In genomic region chr5:169970911-169971436, GRCh38 we compare ENCODE assay signal across 11 cellular contexts. TPM values are rescaled to one million over a fixed set of nuclear protein-coding genes. Genes with fewer than 3 reads are reported as not detected.
DNase-seq lines count a peak whose midpoint lies in the region; ATAC-seq and TF ChIP-seq lines count a peak whose summit lies in the region.
"Had no signal": no experiment of that assay in that cellular context is flagged by ENCODE, and none has a peak within 500 bp of the region (broad histone marks: within the 10 kb centered on the region; RNA-seq: fewer than 3 reads in every experiment).

No MANE protein-coding gene starts in this region.

- TF ChIP-seq CTCF in AG10803 (conservative IDR thresholded peaks at IDR 0.05; ENCODE audit: low read length) = no peak
- TF ChIP-seq CTCF in epithelial cell of esophagus (IDR thresholded peaks at IDR 0.05; ENCODE audit: insufficient read depth, low read depth, low read length, missing control alignments) = no peak
- no peak for TF ChIP-seq CTCF in neural progenitor cell (IDR thresholded peaks at IDR 0.05)

- no peak overlapping the region for H3K9ac ChIP-seq in neural progenitor cell

- no peak for ATAC-seq in GM21390 (IDR thresholded peaks at IDR 0.05; ENCODE audit: unreplicated experiment)

- peak overlapping the region; percentile 7 for H3K4me3 ChIP-seq in AG10803 (ENCODE audit: low read length)
- no peak overlapping the region for H3K4me3 ChIP-seq in epithelial cell of esophagus (ENCODE audit: low read length)
- H3K4me3 ChIP-seq in neural progenitor cell = no peak overlapping the region

- no peaks in the 10 kb centered on the region for H3K36me3 ChIP-seq in neural progenitor cell

- no peak overlapping the region for H3K4me3 Mint-ChIP-seq in neural progenitor cell
- H3K4me3 Mint-ChIP-seq: activated naive CD8-positive, alpha-beta T cell had no signal

- H3K9me3 Mint-ChIP-seq in neural progenitor cell = no peaks in the 10 kb centered on the region

- H4K20me1 ChIP-seq in neural progenitor cell (ENCODE audit: low read depth) = no peaks in the 10 kb centered on the region

- no peak overlapping the region for H3K27ac Mint-ChIP-seq in neural progenitor cell

- H3K4me1 Mint-ChIP-seq in neural progenitor cell = peaks cover 28% of the 10 kb centered on the region

- no peak overlapping the region for H3K4me2 ChIP-seq in neural progenitor cell

- H3F3A ChIP-seq in neural progenitor cell (ENCODE audit: low read depth) = no peaks in the 10 kb centered on the region

- H2AFZ ChIP-seq in neural progenitor cell (replicated peaks) = no peak overlapping the region

- no peaks in the 10 kb centered on the region for H3K36me3 Mint-ChIP-seq in neural progenitor cell

- no peaks in the 10 kb centered on the region for H3K27me3 ChIP-seq in neural progenitor cell

- peak; percentile 84 for DNase-seq in AG10803 (ENCODE audit: low read depth)
- DNase-seq in NCI-H69 (lab: John Stamatoyannopoulos, UW) = peak; percentile 63
- peak; percentile 94 for DNase-seq in epithelial cell of esophagus (ENCODE audit: low read depth)
- DNase-seq in mucosa of gallbladder (ENCODE audit: low spot score) = peak; percentile 21
- no peak for DNase-seq in iPS-NIHi7 (ENCODE audit: extremely low spot score)
- no peak for DNase-seq in neural progenitor cell (ENCODE audit: low spot score)
- DNase-seq in stimulated activated CD4-positive, alpha-beta T cell treated with anti-CD3 and anti-CD28 coated beads, Interleukin-4, amount 100 ng/mL, for 24 hours = no peak
- DNase-seq: NCI-H1694 treated with DMSO at 0.1 percent for 48 hours had no signal

- no peaks in the 10 kb centered on the region for H3K9me3 ChIP-seq in neural progenitor cell (ENCODE audit: low read depth)

- H3K27ac ChIP-seq in neural progenitor cell = no peak overlapping the region

- no peaks in the 10 kb centered on the region for H3K79me2 ChIP-seq in neural progenitor cell (ENCODE audit: low read depth)

- H3K4me1 ChIP-seq in neural progenitor cell = peaks cover 4% of the 10 kb centered on the region

- H3K27me3 Mint-ChIP-seq in neural progenitor cell (ENCODE audit: insufficient read depth, low read depth) = peaks cover 6% of the 10 kb centered on the region
- H3K27me3 Mint-ChIP-seq: activated naive CD8-positive, alpha-beta T cell had no signal

RNA-seq across cellular contexts. Expression of gene INSYN2B, which starts 9.3 kb away (rescaled TPM):
- total RNA-seq in mucosa of gallbladder (0.46 TPM), neural progenitor cell (ENCODE audit: low replicate concordance) (0.06 and 0.26 TPM in 2 replicates)
- total RNA-seq: T-helper 2 cell treated with Interferon-gamma antibody and Interleukin-4, amounts not matched to agents 100 ng/mL and 5 ng/mL, for 36 hours had no signal

Comparison
In these comparisons a context has a peak if more than half of its experiments do, and no peak if none do; other contexts are left out.
1. DNase-seq: peak in AG10803 (single experiment), NCI-H69 (single experiment), epithelial cell of esophagus (single experiment) and mucosa of gallbladder (single experiment); none in iPS-NIHi7 (single experiment), neural progenitor cell (single experiment) and stimulated activated CD4-positive, alpha-beta T cell treated with anti-CD3 and anti-CD28 coated beads, Interleukin-4, amount 100 ng/mL, for 24 hours (single experiment).